Comparison of ENCODE assay signal across 1 cellular context in the genomic region with DNA sequence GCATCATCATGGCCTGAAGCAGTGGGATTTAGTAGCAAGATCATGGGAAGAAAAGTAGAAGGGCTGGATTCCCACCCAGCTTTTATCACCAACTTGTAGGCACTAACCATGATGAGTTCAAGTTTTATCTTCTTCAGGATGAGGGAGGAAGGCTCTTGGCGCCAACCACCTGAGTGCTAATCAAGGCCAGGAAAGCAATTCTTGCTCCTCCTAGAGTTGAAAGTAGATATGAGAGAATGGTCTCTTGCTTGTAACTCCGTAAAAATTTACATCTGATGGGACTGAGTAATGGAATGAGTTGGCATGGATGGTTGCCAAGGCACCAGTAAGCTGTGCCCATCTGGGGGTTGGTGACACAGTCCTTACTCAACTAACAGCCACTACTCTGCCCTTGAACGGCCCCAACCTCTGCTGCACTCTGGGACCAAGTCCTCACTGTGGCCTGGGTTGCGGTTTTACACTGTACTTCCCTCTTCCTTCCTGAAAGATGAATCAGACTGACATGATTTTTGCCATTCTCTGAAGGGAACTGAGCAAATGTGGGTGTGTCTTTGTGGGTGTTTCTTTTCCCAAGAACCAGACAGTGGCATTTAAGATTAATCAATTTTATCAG.
TF ChIP-seq lines count a peak whose summit lies in the region.

No MANE protein-coding gene starts in this region.

TF ChIP-seq in HepG2, 621 proteins besides CTCF, POLR2A, EP300 and RAD21 (continued from another document):
- TF ChIP-seq, protein P1, sequence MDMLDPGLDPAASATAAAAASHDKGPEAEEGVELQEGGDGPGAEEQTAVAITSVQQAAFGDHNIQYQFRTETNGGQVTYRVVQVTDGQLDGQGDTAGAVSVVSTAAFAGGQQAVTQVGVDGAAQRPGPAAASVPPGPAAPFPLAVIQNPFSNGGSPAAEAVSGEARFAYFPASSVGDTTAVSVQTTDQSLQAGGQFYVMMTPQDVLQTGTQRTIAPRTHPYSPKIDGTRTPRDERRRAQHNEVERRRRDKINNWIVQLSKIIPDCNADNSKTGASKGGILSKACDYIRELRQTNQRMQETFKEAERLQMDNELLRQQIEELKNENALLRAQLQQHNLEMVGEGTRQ (IDR thresholded peaks at IDR 0.05; ENCODE audit: low read depth, low read length) = no peak
- TF ChIP-seq, protein P1 (CRISPR knock-in tag; IDR thresholded peaks at IDR 0.05; ENCODE audit: borderline replicate concordance) = no peak
- TF ChIP-seq PITX1 (CRISPR knock-in tag; IDR thresholded peaks at IDR 0.05) = no peak
